1 cellular context compared by ENCODE assay signal in the genomic region with DNA sequence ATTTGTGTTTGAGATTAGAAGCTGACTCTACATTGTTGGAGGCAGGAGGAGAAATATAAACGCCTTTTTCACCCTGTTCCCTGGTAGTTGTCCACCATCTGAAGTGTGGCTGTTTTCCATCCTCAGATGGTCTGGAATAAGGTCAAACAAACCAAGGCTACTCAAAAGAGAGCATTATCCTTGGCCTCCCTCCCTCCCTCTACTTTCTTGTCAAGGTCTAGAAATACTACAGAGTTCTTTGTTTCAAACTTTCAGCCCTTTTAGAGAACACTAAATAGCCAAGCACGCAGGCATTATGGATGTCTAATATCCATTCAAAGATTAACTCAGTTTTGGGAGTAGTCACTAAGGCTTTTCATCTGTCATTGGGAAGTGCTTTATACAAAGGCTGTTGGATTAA.
TF ChIP-seq lines count a peak whose summit lies in the region.

No MANE protein-coding gene starts in this region.

TF ChIP-seq in HepG2, 621 proteins besides CTCF, POLR2A, EP300 and RAD21 (continued from another document):
- TF ChIP-seq, protein P1, sequence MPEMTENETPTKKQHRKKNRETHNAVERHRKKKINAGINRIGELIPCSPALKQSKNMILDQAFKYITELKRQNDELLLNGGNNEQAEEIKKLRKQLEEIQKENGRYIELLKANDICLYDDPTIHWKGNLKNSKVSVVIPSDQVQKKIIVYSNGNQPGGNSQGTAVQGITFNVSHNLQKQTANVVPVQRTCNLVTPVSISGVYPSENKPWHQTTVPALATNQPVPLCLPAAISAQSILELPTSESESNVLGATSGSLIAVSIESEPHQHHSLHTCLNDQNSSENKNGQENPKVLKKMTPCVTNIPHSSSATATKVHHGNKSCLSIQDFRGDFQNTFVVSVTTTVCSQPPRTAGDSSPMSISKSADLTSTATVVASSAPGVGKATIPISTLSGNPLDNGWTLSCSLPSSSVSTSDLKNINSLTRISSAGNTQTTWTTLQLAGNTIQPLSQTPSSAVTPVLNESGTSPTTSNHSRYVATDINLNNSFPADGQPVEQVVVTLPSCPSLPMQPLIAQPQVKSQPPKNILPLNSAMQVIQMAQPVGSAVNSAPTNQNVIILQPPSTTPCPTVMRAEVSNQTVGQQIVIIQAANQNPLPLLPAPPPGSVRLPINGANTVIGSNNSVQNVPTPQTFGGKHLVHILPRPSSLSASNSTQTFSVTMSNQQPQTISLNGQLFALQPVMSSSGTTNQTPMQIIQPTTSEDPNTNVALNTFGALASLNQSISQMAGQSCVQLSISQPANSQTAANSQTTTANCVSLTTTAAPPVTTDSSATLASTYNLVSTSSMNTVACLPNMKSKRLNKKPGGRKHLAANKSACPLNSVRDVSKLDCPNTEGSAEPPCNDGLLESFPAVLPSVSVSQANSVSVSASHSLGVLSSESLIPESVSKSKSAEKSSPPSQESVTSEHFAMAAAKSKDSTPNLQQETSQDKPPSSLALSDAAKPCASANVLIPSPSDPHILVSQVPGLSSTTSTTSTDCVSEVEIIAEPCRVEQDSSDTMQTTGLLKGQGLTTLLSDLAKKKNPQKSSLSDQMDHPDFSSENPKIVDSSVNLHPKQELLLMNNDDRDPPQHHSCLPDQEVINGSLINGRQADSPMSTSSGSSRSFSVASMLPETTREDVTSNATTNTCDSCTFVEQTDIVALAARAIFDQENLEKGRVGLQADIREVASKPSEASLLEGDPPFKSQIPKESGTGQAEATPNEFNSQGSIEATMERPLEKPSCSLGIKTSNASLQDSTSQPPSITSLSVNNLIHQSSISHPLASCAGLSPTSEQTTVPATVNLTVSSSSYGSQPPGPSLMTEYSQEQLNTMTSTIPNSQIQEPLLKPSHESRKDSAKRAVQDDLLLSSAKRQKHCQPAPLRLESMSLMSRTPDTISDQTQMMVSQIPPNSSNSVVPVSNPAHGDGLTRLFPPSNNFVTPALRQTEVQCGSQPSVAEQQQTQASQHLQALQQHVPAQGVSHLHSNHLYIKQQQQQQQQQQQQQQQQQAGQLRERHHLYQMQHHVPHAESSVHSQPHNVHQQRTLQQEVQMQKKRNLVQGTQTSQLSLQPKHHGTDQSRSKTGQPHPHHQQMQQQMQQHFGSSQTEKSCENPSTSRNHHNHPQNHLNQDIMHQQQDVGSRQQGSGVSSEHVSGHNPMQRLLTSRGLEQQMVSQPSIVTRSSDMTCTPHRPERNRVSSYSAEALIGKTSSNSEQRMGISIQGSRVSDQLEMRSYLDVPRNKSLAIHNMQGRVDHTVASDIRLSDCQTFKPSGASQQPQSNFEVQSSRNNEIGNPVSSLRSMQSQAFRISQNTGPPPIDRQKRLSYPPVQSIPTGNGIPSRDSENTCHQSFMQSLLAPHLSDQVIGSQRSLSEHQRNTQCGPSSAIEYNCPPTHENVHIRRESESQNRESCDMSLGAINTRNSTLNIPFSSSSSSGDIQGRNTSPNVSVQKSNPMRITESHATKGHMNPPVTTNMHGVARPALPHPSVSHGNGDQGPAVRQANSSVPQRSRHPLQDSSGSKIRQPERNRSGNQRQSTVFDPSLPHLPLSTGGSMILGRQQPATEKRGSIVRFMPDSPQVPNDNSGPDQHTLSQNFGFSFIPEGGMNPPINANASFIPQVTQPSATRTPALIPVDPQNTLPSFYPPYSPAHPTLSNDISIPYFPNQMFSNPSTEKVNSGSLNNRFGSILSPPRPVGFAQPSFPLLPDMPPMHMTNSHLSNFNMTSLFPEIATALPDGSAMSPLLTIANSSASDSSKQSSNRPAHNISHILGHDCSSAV (CRISPR knock-in tag; IDR thresholded peaks at IDR 0.05; ENCODE audit: borderline replicate concordance) = no peak
- TF ChIP-seq CENPT (CRISPR knock-in tag; IDR thresholded peaks at IDR 0.05; ENCODE audit: low read depth) (no peak), U2AF1 (optimal IDR thresholded peaks at IDR 0.05; ENCODE audit: low read depth, low read length) (no peak), NFIC (IDR thresholded peaks at IDR 0.05; ENCODE audit: low read length) (no peak), REPIN1 (CRISPR knock-in tag; IDR thresholded peaks at IDR 0.05; ENCODE audit: borderline replicate concordance, low read depth) (no peak), ZNF709 (CRISPR knock-in tag; IDR thresholded peaks at IDR 0.05) (no peak), SALL2 (CRISPR knock-in tag; IDR thresholded peaks at IDR 0.05) (no peak), ZNF564 (CRISPR knock-in tag; IDR thresholded peaks at IDR 0.05) (no peak)
